ENCODE assay signal across 2 cellular contexts in genomic region chrX:41688835-41689234, GRCh38.
TF ChIP-seq lines count a peak whose summit lies in the region.

Gene GPR34, plus strand, starts transcription at chrX:41688973. Its CDS starts 6,661 bp downstream, at chrX:41695634.

TF ChIP-seq in liver, 16 proteins besides CTCF, POLR2A, EP300 and RAD21 (continued from another document):
- TF ChIP-seq REST (IDR thresholded peaks at IDR 0.05) (no peak), FOXA2 (IDR thresholded peaks at IDR 0.05) (no peak), HNF4A (conservative IDR thresholded peaks at IDR 0.05) (no peak), TAF1 (conservative IDR thresholded peaks at IDR 0.05) (no peak), MAX (IDR thresholded peaks at IDR 0.05) (no peak), FOXA1 (IDR thresholded peaks at IDR 0.05) (no peak)

TF ChIP-seq in HepG2, 621 proteins besides CTCF, POLR2A, EP300 and RAD21 (continued from another document):
- TF ChIP-seq ZNF512 (CRISPR knock-in tag; IDR thresholded peaks at IDR 0.05) (no peak), PLRG1 (conservative IDR thresholded peaks at IDR 0.05) (no peak), NR1H2 (CRISPR knock-in tag; IDR thresholded peaks at IDR 0.05; ENCODE audit: borderline replicate concordance, low read depth) (no peak), ATAD3A (CRISPR knock-in tag; IDR thresholded peaks at IDR 0.05) (no peak), THAP7 (CRISPR knock-in tag; IDR thresholded peaks at IDR 0.05) (no peak), KAT8 (CRISPR knock-in tag; IDR thresholded peaks at IDR 0.05) (no peak), SRF (IDR thresholded peaks at IDR 0.05; ENCODE audit: low read depth, low read length) (no peak)
